Comparison of ENCODE assay signal across 15 cellular contexts in the genomic region with DNA sequence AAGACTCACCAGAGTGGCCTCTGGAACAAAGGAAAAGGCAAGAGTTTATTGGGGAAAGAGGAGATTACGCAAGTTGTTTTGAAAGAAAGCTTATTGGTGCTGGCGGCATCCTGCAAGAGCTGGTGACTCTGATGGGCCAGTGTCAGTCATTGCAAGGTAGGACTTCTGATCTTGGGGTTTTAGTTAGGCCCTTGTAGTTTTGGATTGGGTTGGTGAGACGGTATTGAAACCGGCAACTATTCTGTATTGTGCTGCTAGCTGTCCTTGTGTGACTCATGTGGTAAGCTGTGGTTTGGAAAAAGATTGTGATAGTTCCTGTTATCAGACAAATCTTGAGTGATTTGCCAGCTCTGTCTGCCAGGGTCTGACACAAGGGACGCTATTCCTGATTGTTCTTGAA.
A peak's percentile ranks its signal among the peaks of the same experiment; 100 is the strongest.
DNase-seq lines count a peak whose midpoint lies in the region; FAIRE-seq and TF ChIP-seq lines count a peak whose summit lies in the region.
"Had no signal": no experiment of that assay in that cellular context is flagged by ENCODE, and none has a peak within 500 bp of the region (broad histone marks: within the 10 kb centered on the region; RNA-seq: fewer than 3 reads in every experiment).

No MANE protein-coding gene starts in this region.

- intact Hi-C loops in OCI-LY7 (cut with micrococcal nuclease; ENCODE audit: unreplicated experiment) = loop anchor here (2.0 kb wide), 1 partner anchor 522 kb away; no protein-coding TSS in a partner anchor
- intact Hi-C loops in A673 (cut with micrococcal nuclease; ENCODE audit: unreplicated experiment) = loop anchor here (10.0 kb wide), 1 partner anchor 144 kb away; no protein-coding TSS in a partner anchor
- intact Hi-C loops in vagina (cut with DNase I) = no loop called here

- H3K27ac ChIP-seq in OCI-LY7 (ENCODE audit: low read depth, low read length, poor library complexity, severe bottlenecking) (no peak overlapping the region), A673 (ENCODE audit: low read depth, low read length, poor library complexity, severe bottlenecking) (no peak overlapping the region), vagina (no peak overlapping the region)
- H3K27ac ChIP-seq: SK-N-MC, thoracic aorta had no signal

- no peak for TF ChIP-seq CTCF in OCI-LY7 (conservative IDR thresholded peaks at IDR 0.05; ENCODE audit: low read length)
- no peak for TF ChIP-seq CTCF in fibroblast of mammary gland (conservative IDR thresholded peaks at IDR 0.05; ENCODE audit: control insufficient read depth, insufficient read depth, low read depth, low read length)
- no peak for TF ChIP-seq CTCF in A673 (conservative IDR thresholded peaks at IDR 0.05; ENCODE audit: low read depth, low read length)
- TF ChIP-seq CTCF in vagina (IDR thresholded peaks at IDR 0.05) = no peak

- no peak for TF ChIP-seq POLR2A in H54 (IDR thresholded peaks at IDR 0.05; ENCODE audit: low read depth, low read length)
- no peak for TF ChIP-seq POLR2A in vagina (IDR thresholded peaks at IDR 0.05)

- FAIRE-seq in H54 (lab: Jason Lieb, UNC) = peak; percentile 75
- FAIRE-seq: bronchial epithelial cell had no signal

- H3K36me3 ChIP-seq in OCI-LY7 (ENCODE audit: insufficient read depth, low read length) = no peaks in the 10 kb centered on the region
- no peaks in the 10 kb centered on the region for H3K36me3 ChIP-seq in A673 (ENCODE audit: insufficient read depth, low read length, poor library complexity, severe bottlenecking)
- no peaks in the 10 kb centered on the region for H3K36me3 ChIP-seq in vagina
- H3K36me3 ChIP-seq: thoracic aorta had no signal

- H2AFZ ChIP-seq in OCI-LY7 (ENCODE audit: low read length) = peak overlapping the region; percentile 17; the same call in 1 of the 2 replicates

- POLR2A ChIA-PET in OCI-LY7 (lab: Charles Lee) (no interaction called here), A673 (lab: Charles Lee; ENCODE audit: low non-redundant PET) (no interaction called here)

- no peaks in the 10 kb centered on the region for H3K79me2 ChIP-seq in OCI-LY7 (ENCODE audit: insufficient read depth, low read depth, low read length)

- H3K27me3 ChIP-seq in A673 (replicated peaks; ENCODE audit: insufficient read depth, low read depth, low read length, poor library complexity) (peaks cover 4% of the 10 kb centered on the region), vagina (no peaks in the 10 kb centered on the region)

- H3K4me3 ChIP-seq in OCI-LY7 (ENCODE audit: low read depth, low read length, poor library complexity, severe bottlenecking) = no peak overlapping the region
- no peak overlapping the region for H3K4me3 ChIP-seq in fibroblast of mammary gland (ENCODE audit: control insufficient read depth, low read depth, low read length)
- H3K4me3 ChIP-seq in A673 (ENCODE audit: low read depth, low read length, poor library complexity, severe bottlenecking) = no peak overlapping the region
- H3K4me3 ChIP-seq in vagina = no peak overlapping the region
- H3K4me3 ChIP-seq: SK-N-MC, thoracic aorta had no signal

- H3K4me1 ChIP-seq in OCI-LY7 (ENCODE audit: insufficient read depth, low read length, poor library complexity, severe bottlenecking) (no peaks in the 10 kb centered on the region), A673 (ENCODE audit: insufficient read depth, low read length, poor library complexity, severe bottlenecking) (no peaks in the 10 kb centered on the region), vagina (no peaks in the 10 kb centered on the region)

- DNase-seq in AG20443 (ENCODE audit: low spot score) (peak; percentile 19), H54 (ENCODE audit: insufficient read length, low spot score) (no peak), OCI-LY7 (ENCODE audit: low spot score) (no peak), fibroblast of mammary gland (ENCODE audit: low read depth) (peak; percentile 29), mesenteric fat pad (ENCODE audit: low spot score) (no peak), A673 (ENCODE audit: low spot score) (no peak), vagina (ENCODE audit: extremely low spot score in 2 of 2) (no peak), dermis blood vessel endothelial cell (no peak)
- DNase-seq: effector CD8-positive, alpha-beta T cell; naive thymus-derived CD8-positive, alpha-beta T cell; NCI-H1417 treated with DMSO at 0.1 percent for 48 hours; NCI-H345 had no signal

- H3K4me2 ChIP-seq in OCI-LY7 (ENCODE audit: low read length) = no peak overlapping the region

- H3K9me2 ChIP-seq in OCI-LY7 (ENCODE audit: insufficient read depth, low read length) = no peaks in the 10 kb centered on the region

- CTCF ChIA-PET in OCI-LY7 (lab: Charles Lee; ENCODE audit: unreplicated experiment) (no interaction called here), A673 (lab: Charles Lee) (no interaction called here)

- H3K9me3 ChIP-seq in OCI-LY7 (ENCODE audit: low read length) = no peaks in the 10 kb centered on the region
- H3K9me3 ChIP-seq in A673 (ENCODE audit: low read depth, low read length, poor library complexity, severe bottlenecking) = no peaks in the 10 kb centered on the region
- no peaks in the 10 kb centered on the region for H3K9me3 ChIP-seq in vagina
- H3K9me3 ChIP-seq: thoracic aorta had no signal

- BruUV-seq in OCI-LY7 (replicated peaks; lab: Mats Ljungman, UMichigan) (no TSS peak), A673 (replicated peaks; lab: Mats Ljungman, UMichigan) (no TSS peak)

- no peaks in the 10 kb centered on the region for H4K20me1 ChIP-seq in OCI-LY7 (ENCODE audit: insufficient read depth, low read length)

Comparison
In these comparisons a context has a peak if more than half of its experiments do, and no peak if none do; other contexts are left out.
1. DNase-seq: peak in AG20443 (single experiment) and fibroblast of mammary gland (single experiment); none in H54 (single experiment), OCI-LY7 (single experiment), mesenteric fat pad (single experiment), A673 (single experiment), vagina (0 of 2) and dermis blood vessel endothelial cell (single experiment).